Comparison of ENCODE assay signal across 8 cellular contexts in genomic region chr14:63727736-63728728, GRCh38. TPM values are rescaled to one million over a fixed set of nuclear protein-coding genes. Genes with fewer than 3 reads are reported as not detected.
DNase-seq lines count a peak whose midpoint lies in the region; ATAC-seq and TF ChIP-seq lines count a peak whose summit lies in the region.

SGPP1 (minus strand) TSS chr14:63728065; CDS start chr14:63727944, 121 bp downstream.

- intact Hi-C loops in colonic mucosa (cut with DNase I), result no loop called here
- intact Hi-C loops in left colon (cut with DNase I, micrococcal nuclease), result no loop called here

- ATAC-seq in GM18520 (IDR thresholded peaks at IDR 0.05; ENCODE audit: unreplicated experiment) (peak; percentile 67), HG03045 (IDR thresholded peaks at IDR 0.05; ENCODE audit: unreplicated experiment) (peak; percentile 85), left colon (peak; percentile 85)

- peak within 1 kb of the TSS; percentile 87 for H3K27ac ChIP-seq in colonic mucosa

- H3K9ac ChIP-seq in colonic mucosa (ENCODE audit: low read depth in 2 of 2, low read length in 2 of 2), result peak within 1 kb of the TSS; percentile 96 to 97

- POLR2A ChIA-PET in AG04449 (lab: Yijun Ruan, JAX), result interaction anchor here (0.8 kb wide), 1 partner anchor 86 kb away, joined by 5 read pairs; the partner anchor contains the start of gene WDR89

- DNase-seq in AG04449 (ENCODE audit: low read depth, low spot score) (no peak), NCI-H2227 (lab: John Stamatoyannopoulos, UW; ENCODE audit: unreplicated experiment) (peak; percentile 83), colonic mucosa (peak; percentile 76), left colon (peak; percentile 83 to 88)
- peak; percentile 56 to 67 for DNase-seq in activated CD4-positive, alpha-beta T cell treated with anti-CD3 and anti-CD28 coated beads for 4 hours
- DNase-seq in stimulated activated CD4-positive, alpha-beta T cell treated with anti-CD3 and anti-CD28 coated beads, Interleukin-1b, Interleukin-23, amount 100 ng/mL, for 48 hours, result peak; percentile 72

- peak; percentile 48 for TF ChIP-seq CTCF in AG04449 (IDR thresholded peaks at IDR 0.05; ENCODE audit: insufficient read depth, low read length, missing control alignments)
- TF ChIP-seq CTCF in colonic mucosa (IDR thresholded peaks at IDR 0.05), result no peak

- no peaks in the 10 kb centered on the region for H3K4me1 ChIP-seq in colonic mucosa

- CTCF ChIA-PET in AG04449 (lab: Yijun Ruan, JAX), result interaction anchor here (0.7 to 1.6 kb wide), 4 partner anchors 14 to 42 kb away, joined by 3 read pairs; no protein-coding TSS in a partner anchor

- H3K9me3 ChIP-seq in colonic mucosa, result no peaks in the 10 kb centered on the region

- H3K36me3 ChIP-seq in colonic mucosa, result no peaks in the 10 kb centered on the region

- H3K27me3 ChIP-seq in colonic mucosa, result no peaks in the 10 kb centered on the region

- peak within 1 kb of the TSS; percentile 85 for H3K4me3 ChIP-seq in AG04449 (ENCODE audit: low read depth, low read length)
- peak within 1 kb of the TSS; percentile 89 for H3K4me3 ChIP-seq in colonic mucosa

RNA-seq across cellular contexts. Expression of gene SGPP1, which starts in this region (rescaled TPM):
- total RNA-seq in colonic mucosa (10 to 100 TPM; 10.5 to 20.0 TPM), left colon (10 to 100 TPM; 16.5 to 23.8 TPM)
